ENCODE assay signal across 8 cellular contexts in genomic region chr1:15919316-15919715, GRCh38. TPM values are rescaled to one million over a fixed set of nuclear protein-coding genes. Genes with fewer than 3 reads are reported as not detected.
DNase-seq lines count a peak whose midpoint lies in the region; ATAC-seq and TF ChIP-seq lines count a peak whose summit lies in the region.

No MANE protein-coding gene starts in this region.

- H3K27ac ChIP-seq in SJCRH30: no peak overlapping the region

- H3K27ac Mint-ChIP-seq in activated B cell treated with CpG ODN at 0.5 μM for 24 hours: peak overlapping the region; percentile 32
- H3K27ac Mint-ChIP-seq in stimulated activated naive B cell treated with anti-CD40 and anti-IgM and Interleukin-4, amounts not matched to agents 10 μg/mL and 1 μg/mL and 100 μg/mL, for 72 hours: peak overlapping the region; percentile 31

- H3K9me3 ChIP-seq in SJCRH30 (replicated peaks): no peaks in the 10 kb centered on the region

- peaks cover 90% of the 10 kb centered on the region for H3K36me3 ChIP-seq in SJCRH30

- ATAC-seq in HG02642 (IDR thresholded peaks at IDR 0.05; ENCODE audit: poor library complexity, unreplicated experiment) (peak; percentile 67), activated B cell treated with CpG ODN at 0.5 μM for 24 hours (ENCODE audit: low read depth) (peak; percentile 70), left lobe of liver (no peak)
- peak; percentile 99 for ATAC-seq in stimulated activated naive B cell treated with anti-CD40 and anti-IgM and Interleukin-4, amounts not matched to agents 10 μg/mL and 1 μg/mL and 100 μg/mL, for 72 hours (replicated peaks)

- no peak overlapping the region for H3K4me3 Mint-ChIP-seq in activated B cell treated with CpG ODN at 0.5 μM for 24 hours
- H3K4me3 Mint-ChIP-seq in stimulated activated naive B cell treated with anti-CD40 and anti-IgM and Interleukin-4, amounts not matched to agents 10 μg/mL and 1 μg/mL and 100 μg/mL, for 72 hours: peak overlapping the region; percentile 10 to 61

- DNase-seq in EH (ENCODE audit: low read depth): peak; percentile 86
- no peak for DNase-seq in activated B cell treated with CpG ODN at 0.5 μM for 24 hours
- peak; percentile 54 for DNase-seq in fibroblast of peridontal ligament (ENCODE audit: extremely low read depth)
- DNase-seq in stimulated activated naive B cell treated with anti-CD40 and anti-IgM and Interleukin-4, amounts not matched to agents 10 μg/mL and 1 μg/mL and 100 μg/mL, for 72 hours: peak; percentile 59
- DNase-seq in SJCRH30: no peak
- no peak for DNase-seq in D341Med (ENCODE audit: low spot score)
- DNase-seq in left lobe of liver (ENCODE audit: low spot score): no peak

- no peaks in the 10 kb centered on the region for H3K9me3 Mint-ChIP-seq in activated B cell treated with CpG ODN at 0.5 μM for 24 hours
- H3K9me3 Mint-ChIP-seq in stimulated activated naive B cell treated with anti-CD40 and anti-IgM and Interleukin-4, amounts not matched to agents 10 μg/mL and 1 μg/mL and 100 μg/mL, for 72 hours: no peaks in the 10 kb centered on the region

- H3K36me3 Mint-ChIP-seq in activated B cell treated with CpG ODN at 0.5 μM for 24 hours (ENCODE audit: low read depth): peaks cover 79% of the 10 kb centered on the region
- peaks cover 20 to 38% of the 10 kb centered on the region in 2 donors for H3K36me3 Mint-ChIP-seq in stimulated activated naive B cell treated with anti-CD40 and anti-IgM and Interleukin-4, amounts not matched to agents 10 μg/mL and 1 μg/mL and 100 μg/mL, for 72 hours

- no peak for TF ChIP-seq CTCF in activated B cell treated with CpG ODN at 0.5 μM for 24 hours (IDR thresholded peaks at IDR 0.05)

- intact Hi-C loops in activated B cell treated with CpG ODN at 0.5 μM for 24 hours (cut with micrococcal nuclease): loop anchor here (5.0 kb wide), 1 partner anchor 37 kb away; no protein-coding TSS in a partner anchor

- H3K4me1 ChIP-seq in SJCRH30: no peaks in the 10 kb centered on the region

- H3K4me3 ChIP-seq in SJCRH30: no peak overlapping the region

- no peaks in the 10 kb centered on the region for H3K27me3 ChIP-seq in SJCRH30

- H3K27me3 Mint-ChIP-seq in activated B cell treated with CpG ODN at 0.5 μM for 24 hours: no peaks in the 10 kb centered on the region
- H3K27me3 Mint-ChIP-seq in stimulated activated naive B cell treated with anti-CD40 and anti-IgM and Interleukin-4, amounts not matched to agents 10 μg/mL and 1 μg/mL and 100 μg/mL, for 72 hours: no peaks in the 10 kb centered on the region

- POLR2A ChIA-PET in activated B cell treated with CpG ODN at 0.5 μM for 24 hours (lab: Charles Lee): interaction anchor here (0.9 to 1.5 kb wide), 4 partner anchors 10 to 85 kb away, joined by 4 to 16 read pairs (median 8); partner anchors contain the start of gene SPEN

- CTCF ChIA-PET in activated B cell treated with CpG ODN at 0.5 μM for 24 hours (lab: Charles Lee): no interaction called here

- peaks cover 31% of the 10 kb centered on the region for H3K4me1 Mint-ChIP-seq in activated B cell treated with CpG ODN at 0.5 μM for 24 hours
- peaks cover 11 to 38% of the 10 kb centered on the region in 2 donors for H3K4me1 Mint-ChIP-seq in stimulated activated naive B cell treated with anti-CD40 and anti-IgM and Interleukin-4, amounts not matched to agents 10 μg/mL and 1 μg/mL and 100 μg/mL, for 72 hours

RNA-seq across cellular contexts. Expression of gene ZBTB17, which starts 56.6 kb away (rescaled TPM):
- total RNA-seq in activated B cell treated with CpG ODN at 0.5 μM for 24 hours: 109 and 121 TPM in 2 replicates
- total RNA-seq in SJCRH30 (2014; rRNA removed; shearing (Covaris generic)): 27.1 and 34.9 TPM in 2 replicates
- total RNA-seq in left lobe of liver: 14.3 TPM

Comparison
In these comparisons a context has a peak if more than half of its experiments do, and no peak if none do; other contexts are left out.
1. DNase-seq: peak in EH (single experiment), fibroblast of peridontal ligament (single experiment) and stimulated activated naive B cell treated with anti-CD40 and anti-IgM and Interleukin-4, amounts not matched to agents 10 μg/mL and 1 μg/mL and 100 μg/mL, for 72 hours (single experiment); none in activated B cell treated with CpG ODN at 0.5 μM for 24 hours (single experiment), SJCRH30 (0 of 2), D341Med (single experiment) and left lobe of liver (single experiment).